In genomic region chr1:205920861-205921558, GRCh38 we compare ENCODE assay signal across 24 cellular contexts. TPM values are rescaled to one million over a fixed set of nuclear protein-coding genes. Genes with fewer than 3 reads are reported as not detected.
DNase-seq lines count a peak whose midpoint lies in the region; ATAC-seq and TF ChIP-seq lines count a peak whose summit lies in the region.
"Had no signal": no experiment of that assay in that cellular context is flagged by ENCODE, and none has a peak within 500 bp of the region (broad histone marks: within the 10 kb centered on the region; RNA-seq: fewer than 3 reads in every experiment).

No MANE protein-coding gene starts in this region.

- whole genome bisulfite sequencing in heart left ventricle, 4 donors: 72 to 86% (median 78%) methylated on average over 12 to 13 of the region's 13 CpGs
- WGBS in right cardiac atrium: 76% methylated on average over 13 of the region's 13 CpGs
- 76 to 82% methylated on average over 13 of the region's 13 CpGs for WGBS in sigmoid colon, 2 donors

- no peak overlapping the region for H3K4me3 ChIP-seq in heart left ventricle
- H3K4me3 ChIP-seq in right cardiac atrium (ENCODE audit: low read length): no peak overlapping the region
- H3K4me3 ChIP-seq in sigmoid colon: no peak overlapping the region
- H3K4me3 ChIP-seq: body of pancreas, colonic mucosa, mucosa of descending colon, SJCRH30 had no signal

- no peaks in the 10 kb centered on the region for H3K9me3 Mint-ChIP-seq in activated CD4-positive, alpha-beta T cell treated with anti-CD3 and anti-CD28 coated beads, Interleukin-2, amount 10 ng/mL, durations not matched to agents 24 days and 14 days
- H3K9me3 Mint-ChIP-seq: activated naive CD8-positive, alpha-beta T cell treated with anti-CD3 and anti-CD28 coated beads, Interleukin-2, amount 50 U/mL, for 24 hours; stimulated activated effector memory CD8-positive, alpha-beta T cell treated with anti-CD3 and anti-CD28 coated beads, Interleukin-12 subunit alpha, Interleukin-12 subunit beta, amount 100 ng/mL, for 72 hours had no signal

- peaks cover 0 to 48% (median 27%) of the 10 kb centered on the region in 12 donors for H3K4me1 ChIP-seq in heart left ventricle
- H3K4me1 ChIP-seq in right cardiac atrium (ENCODE audit: control insufficient read depth, insufficient read depth, low read length): peaks cover 4% of the 10 kb centered on the region
- H3K4me1 ChIP-seq in sigmoid colon: no peaks in the 10 kb centered on the region
- H3K4me1 ChIP-seq: colonic mucosa had no signal

- no peaks in the 10 kb centered on the region for H3K36me3 Mint-ChIP-seq in activated CD4-positive, alpha-beta T cell treated with anti-CD3 and anti-CD28 coated beads, Interleukin-2, amount 10 ng/mL, durations not matched to agents 24 days and 14 days (ENCODE audit: low read depth)
- H3K36me3 Mint-ChIP-seq: CD4-positive, CD25-positive, alpha-beta regulatory T cell; stimulated activated effector memory CD8-positive, alpha-beta T cell treated with anti-CD3 and anti-CD28 coated beads, Interleukin-12 subunit alpha, Interleukin-12 subunit beta, amount 100 ng/mL, for 72 hours had no signal

- no peak overlapping the region for H3K4me3 Mint-ChIP-seq in activated CD4-positive, alpha-beta T cell treated with anti-CD3 and anti-CD28 coated beads, Interleukin-2, amount 10 ng/mL, durations not matched to agents 24 days and 14 days
- H3K4me3 Mint-ChIP-seq: activated naive CD8-positive, alpha-beta T cell treated with anti-CD3 and anti-CD28 coated beads, Interleukin-2, amount 50 U/mL, for 24 hours; CD4-positive, CD25-positive, alpha-beta regulatory T cell; stimulated activated effector memory CD8-positive, alpha-beta T cell treated with anti-CD3 and anti-CD28 coated beads, Interleukin-12 subunit alpha, Interleukin-12 subunit beta, amount 100 ng/mL, for 72 hours had no signal

- H3K27me3 ChIP-seq in heart left ventricle (no peaks in the 10 kb centered on the region), right cardiac atrium (ENCODE audit: control insufficient read depth, insufficient read depth) (no peaks in the 10 kb centered on the region), sigmoid colon (no peaks in the 10 kb centered on the region)
- H3K27me3 ChIP-seq: body of pancreas, colonic mucosa, SJCRH30 had no signal

- intact Hi-C loops in heart left ventricle (cut with DNase I) (loop anchor here in 3 of 10 donors (2.0 to 5.0 kb wide), 3 partner anchors 56 to 186 kb away; no protein-coding TSS in a partner anchor), Right ventricle myocardium superior (cut with DNase I) (no loop called here), right cardiac atrium (cut with DNase I) (loop anchor here in 2 of 4 donors (5.0 to 10.0 kb wide), 2 partner anchors 41 to 184 kb away; no protein-coding TSS in a partner anchor), sigmoid colon (cut with DNase I) (no loop called here)
- intact Hi-C loops in activated CD4-positive, alpha-beta T cell treated with anti-CD3 and anti-CD28 coated beads, Interleukin-2, amount 10 ng/mL, durations not matched to agents 24 days and 14 days (cut with micrococcal nuclease): no loop called here

- H3K27ac ChIP-seq in heart left ventricle (peak overlapping the region in 10 of 12 donors; percentile 68 to 94 (median 86)), right cardiac atrium (ENCODE audit: low read length) (peak overlapping the region; percentile 6), sigmoid colon (no peak overlapping the region)
- H3K27ac ChIP-seq: body of pancreas, colonic mucosa, SJCRH30 had no signal

- TF ChIP-seq EP300 in sigmoid colon (IDR thresholded peaks at IDR 0.05): no peak

- no peak for TF ChIP-seq CTCF in heart left ventricle (IDR thresholded peaks at IDR 0.05)
- TF ChIP-seq CTCF in sigmoid colon (IDR thresholded peaks at IDR 0.05): no peak

- no peaks in the 10 kb centered on the region for H3K4me1 Mint-ChIP-seq in activated CD4-positive, alpha-beta T cell treated with anti-CD3 and anti-CD28 coated beads, Interleukin-2, amount 10 ng/mL, durations not matched to agents 24 days and 14 days
- H3K4me1 Mint-ChIP-seq: stimulated activated effector memory CD8-positive, alpha-beta T cell treated with anti-CD3 and anti-CD28 coated beads, Interleukin-12 subunit alpha, Interleukin-12 subunit beta, amount 100 ng/mL, for 72 hours had no signal

- H3K9me3 ChIP-seq in heart left ventricle (no peaks in the 10 kb centered on the region), right cardiac atrium (ENCODE audit: control insufficient read depth, low read length) (no peaks in the 10 kb centered on the region), sigmoid colon (no peaks in the 10 kb centered on the region)
- H3K9me3 ChIP-seq: body of pancreas, colonic mucosa, mucosa of descending colon, SJCRH30 had no signal

- H3K36me3 ChIP-seq in heart left ventricle (no peaks in the 10 kb centered on the region), sigmoid colon (no peaks in the 10 kb centered on the region)
- H3K36me3 ChIP-seq: colonic mucosa, SJCRH30 had no signal

- H3K27ac Mint-ChIP-seq in activated CD4-positive, alpha-beta T cell treated with anti-CD3 and anti-CD28 coated beads, Interleukin-2, amount 10 ng/mL, durations not matched to agents 24 days and 14 days: no peak overlapping the region
- H3K27ac Mint-ChIP-seq: activated naive CD8-positive, alpha-beta T cell treated with anti-CD3 and anti-CD28 coated beads, Interleukin-2, amount 50 U/mL, for 24 hours; CD4-positive, CD25-positive, alpha-beta regulatory T cell; stimulated activated effector memory CD8-positive, alpha-beta T cell treated with anti-CD3 and anti-CD28 coated beads, Interleukin-12 subunit alpha, Interleukin-12 subunit beta, amount 100 ng/mL, for 72 hours had no signal

- DNase-seq in heart left ventricle: peak in 1 of 5 donors; percentile 13
- no peak for DNase-seq in Right ventricle myocardium superior
- no peak for DNase-seq in right cardiac atrium
- peak; percentile 35 for DNase-seq in sigmoid colon
- no peak for DNase-seq in T-helper 2 cell
- no peak for DNase-seq in activated CD4-positive, alpha-beta T cell treated with anti-CD3 and anti-CD28 coated beads, Interleukin-2, amount 10 ng/mL, durations not matched to agents 24 days and 14 days
- DNase-seq in NCI-H345 treated with DMSO at 0.1 percent for 48 hours (lab: John Stamatoyannopoulos, UW; ENCODE audit: unreplicated experiment): no peak
- DNase-seq: activated CD4-positive, alpha-beta T cell treated with anti-CD3 and anti-CD28 coated beads for 48 hours; activated naive CD8-positive, alpha-beta T cell treated with anti-CD3 and anti-CD28 coated beads, Interleukin-2, amount 50 U/mL, for 24 hours; CD4-positive, CD25-positive, alpha-beta regulatory T cell; colonic mucosa; DMS 273 treated with DMSO at 0.1 percent for 48 hours; glutamatergic neuron; mucosa of descending colon; stimulated activated CD4-positive, alpha-beta T cell treated with anti-CD3 and anti-CD28 coated beads, Interleukin-1b, Interleukin-23, amount 100 ng/mL, for 48 hours; T-helper 1 cell had no signal

- peaks cover 11% of the 10 kb centered on the region for H3K27me3 Mint-ChIP-seq in activated CD4-positive, alpha-beta T cell treated with anti-CD3 and anti-CD28 coated beads, Interleukin-2, amount 10 ng/mL, durations not matched to agents 24 days and 14 days

- no peak for ATAC-seq in heart left ventricle
- no peak for ATAC-seq in Right ventricle myocardium superior (ENCODE audit: poor library complexity)
- ATAC-seq in right cardiac atrium: no peak
- ATAC-seq: activated naive CD8-positive, alpha-beta T cell treated with anti-CD3 and anti-CD28 coated beads, Interleukin-2, amount 50 U/mL, for 24 hours; body of pancreas; mucosa of descending colon; Panc1; stimulated activated effector memory CD8-positive, alpha-beta T cell treated with anti-CD3 and anti-CD28 coated beads, Interleukin-12 subunit alpha, Interleukin-12 subunit beta, amount 100 ng/mL, for 72 hours had no signal

- no peak for TF ChIP-seq POLR2A in heart left ventricle (IDR thresholded peaks at IDR 0.05)
- TF ChIP-seq POLR2A in sigmoid colon (IDR thresholded peaks at IDR 0.05): no peak

RNA-seq across cellular contexts. Expression of gene SLC26A9, which starts 22.2 kb away (rescaled TPM):
- total RNA-seq in heart left ventricle (10 to 100 TPM in 5 of 9 donors, 1 to 10 TPM in 4; 5.8 to 39.6 (median 14.3) TPM), Right ventricle myocardium superior (33.0 TPM), right cardiac atrium (10 to 100 TPM in 2 of 4 donors, 1 to 10 TPM in 2; 7.4 to 28.7 (median 16.0) TPM), sigmoid colon (not detected)
- polyA plus RNA-seq in heart left ventricle (10 to 100 TPM in 1 of 2 donors, 1 to 10 TPM in 1; 4.1 to 11.0 TPM), right cardiac atrium (12.6 TPM), sigmoid colon (under 1 TPM in 1 of 3 donors, not detected in 2; 0.60 TPM)
- not detected in 2 replicates for total RNA-seq in activated CD4-positive, alpha-beta T cell treated with anti-CD3 and anti-CD28 coated beads, Interleukin-2, amount 10 ng/mL, durations not matched to agents 24 days and 14 days
- total RNA-seq: CD4-positive, CD25-positive, alpha-beta regulatory T cell; colonic mucosa; H4; mucosa of descending colon; posterior vena cava; skeletal muscle tissue had no signal
- polyA plus RNA-seq: CD4-positive, CD25-positive, alpha-beta regulatory T cell; neural cell had no signal

Comparison
In these comparisons a context has a peak if more than half of its experiments do, and no peak if none do; other contexts are left out.
1. H3K27ac ChIP-seq: peak in heart left ventricle (10 of 12) and right cardiac atrium (single experiment); none in sigmoid colon (0 of 4).